In genomic region chr9:132878695-132879064, GRCh38 we compare ENCODE assay signal across 8 cellular contexts. TPM values are rescaled to one million over a fixed set of nuclear protein-coding genes. Genes with fewer than 3 reads are reported as not detected.
DNase-seq lines count a peak whose midpoint lies in the region; ATAC-seq, FAIRE-seq and TF ChIP-seq lines count a peak whose summit lies in the region.

SPACA9 (plus strand) TSS chr9:132878898; CDS start chr9:132883948, 5,050 bp downstream.

- TSS peak; percentile 72 for BruUV-seq in OCI-LY7 (replicated peaks; lab: Mats Ljungman, UMichigan)

- H3K27me3 ChIP-seq in cardiac muscle cell (peaks cover 15% of the 10 kb centered on the region), pancreas (no peaks in the 10 kb centered on the region)

- H4K20me1 ChIP-seq in OCI-LY7 (ENCODE audit: insufficient read depth, low read length): no peaks in the 10 kb centered on the region

- TF ChIP-seq CTCF in OCI-LY7 (conservative IDR thresholded peaks at IDR 0.05; ENCODE audit: low read length): no peak
- no peak for TF ChIP-seq CTCF in cardiac muscle cell (IDR thresholded peaks at IDR 0.05; ENCODE audit: low read depth, low read length)
- TF ChIP-seq CTCF in pancreas (IDR thresholded peaks at IDR 0.05): no peak

- H3K9me3 ChIP-seq in OCI-LY7 (ENCODE audit: low read length) (no peaks in the 10 kb centered on the region), cardiac muscle cell (ENCODE audit: low read depth) (no peaks in the 10 kb centered on the region), pancreas (no peaks in the 10 kb centered on the region)

- ATAC-seq in pancreas (peak; percentile 81 to 87 (median 84)), HG03439 (IDR thresholded peaks at IDR 0.05; ENCODE audit: unreplicated experiment) (no peak)

- H3K79me2 ChIP-seq in OCI-LY7 (ENCODE audit: insufficient read depth, low read depth, low read length): no peaks in the 10 kb centered on the region

- H3K36me3 ChIP-seq in OCI-LY7 (ENCODE audit: insufficient read depth, low read length): no peaks in the 10 kb centered on the region
- no peaks in the 10 kb centered on the region for H3K36me3 ChIP-seq in cardiac muscle cell
- no peaks in the 10 kb centered on the region for H3K36me3 ChIP-seq in pancreas

- H3K4me3 ChIP-seq in OCI-LY7 (ENCODE audit: low read depth, low read length, poor library complexity, severe bottlenecking) (peak within 1 kb of the TSS; percentile 97), cardiac muscle cell (peak within 1 kb of the TSS; percentile 69), pancreas (peak within 1 kb of the TSS; percentile 54 to 99 (median 76))

- H3K27ac ChIP-seq in OCI-LY7 (ENCODE audit: low read depth, low read length, poor library complexity, severe bottlenecking): no peak within 1 kb of the TSS
- H3K27ac ChIP-seq in cardiac muscle cell: no peak within 1 kb of the TSS
- peak within 1 kb of the TSS in 3 of 4 donors; percentile 27 to 51 (median 38) for H3K27ac ChIP-seq in pancreas

- peak within 1 kb of the TSS; percentile 100 for H2AFZ ChIP-seq in OCI-LY7 (ENCODE audit: low read length)

- WGBS in pancreas, 2 donors: 2 to 3% methylated on average over 28 of the region's 28 CpGs

- DNase-seq in NCI-H2171 treated with DMSO at 0.1 percent for 48 hours (lab: John Stamatoyannopoulos, UW) (peak; percentile 23), NCI-H2171 (lab: John Stamatoyannopoulos, UW) (no peak), OCI-LY7 (ENCODE audit: low spot score) (peak; percentile 13), amniotic epithelial cell (ENCODE audit: low read depth) (peak; percentile 19), cardiac muscle cell (ENCODE audit: low read depth in 1 of 2, low spot score in 1 of 2) (peak; percentile 73 to 75), pancreas (peak; percentile 49 to 86 (median 70)), midbrain (lab: John Stamatoyannopoulos, UW) (no peak)

- H3K4me1 ChIP-seq in OCI-LY7 (ENCODE audit: insufficient read depth, low read length, poor library complexity, severe bottlenecking): peaks cover 5% of the 10 kb centered on the region
- no peaks in the 10 kb centered on the region for H3K4me1 ChIP-seq in cardiac muscle cell (ENCODE audit: low read depth)
- peaks cover 0 to 4% (median 0%) of the 10 kb centered on the region in 3 donors for H3K4me1 ChIP-seq in pancreas

- POLR2A ChIA-PET in OCI-LY7 (lab: Charles Lee): no interaction called here

- intact Hi-C loops in OCI-LY7 (cut with micrococcal nuclease; ENCODE audit: unreplicated experiment): no loop called here
- intact Hi-C loops in pancreas (cut with DNase I): no loop called here

- no peaks in the 10 kb centered on the region for H3K9me2 ChIP-seq in OCI-LY7 (ENCODE audit: insufficient read depth, low read length)

- CTCF ChIA-PET in OCI-LY7 (lab: Charles Lee; ENCODE audit: unreplicated experiment): no interaction called here

- H3K4me2 ChIP-seq in OCI-LY7 (ENCODE audit: low read length): peak within 1 kb of the TSS; percentile 85

- FAIRE-seq in pancreas (lab: Jason Lieb, UNC): no peak

RNA-seq across cellular contexts. Expression of gene SPACA9, which starts in this region (rescaled TPM):
- 0.72 and 1.1 TPM in 2 replicates for total RNA-seq in OCI-LY7 (2014; rRNA removed; shearing (Covaris generic))
- total RNA-seq in OCI-LY7 (2022) (5.7 and 6.4 TPM in 2 replicates), cardiac muscle cell (4.8 and 6.4 TPM in 2 replicates), pancreas (1 to 10 TPM; 1.0 to 3.3 (median 1.9) TPM)
- polyA plus RNA-seq in cardiac muscle cell (7.8 and 13.2 TPM in 2 replicates), pancreas (1 to 10 TPM; 3.2 to 3.6 TPM)

Comparison
In these comparisons a context has a peak if more than half of its experiments do, and no peak if none do; other contexts are left out.
1. DNase-seq: peak in NCI-H2171 treated with DMSO at 0.1 percent for 48 hours (single experiment), OCI-LY7 (single experiment), amniotic epithelial cell (single experiment), cardiac muscle cell (2 of 2) and pancreas (6 of 6); none in NCI-H2171 (single experiment) and midbrain (single experiment).
2. H3K27ac ChIP-seq: peak in pancreas (3 of 4); none in OCI-LY7 (single experiment) and cardiac muscle cell (single experiment).
3. Peak in every context shown above with its lines, with median percentiles within 50 percentile points of each other: H3K4me3 ChIP-seq.